ENCODE assay signal across 20 cellular contexts in genomic region chr7:73976761-73977625, GRCh38. TPM values are rescaled to one million over a fixed set of nuclear protein-coding genes. Genes with fewer than 3 reads are reported as not detected.
DNase-seq lines count a peak whose midpoint lies in the region; ATAC-seq and TF ChIP-seq lines count a peak whose summit lies in the region.
"Had no signal": no experiment of that assay in that cellular context is flagged by ENCODE, and none has a peak within 500 bp of the region (broad histone marks: within the 10 kb centered on the region; RNA-seq: fewer than 3 reads in every experiment).

No MANE protein-coding gene starts in this region.

- H3K9me3 ChIP-seq in BLaER1 (no peaks in the 10 kb centered on the region), HEK293 (ENCODE audit: control insufficient read depth, insufficient read depth, low read depth, low read length) (no peaks in the 10 kb centered on the region)
- H3K9me3 ChIP-seq: esophagus muscularis mucosa had no signal

- CTCF ChIA-PET in HEK293 (lab: Yijun Ruan, JAX), result interaction anchor here (1.2 kb wide), 1 partner anchor 50 kb away, joined by 3 read pairs; no protein-coding TSS in a partner anchor

- POLR2A ChIA-PET in HEK293 (lab: Yijun Ruan, JAX), result no interaction called here

- TF ChIP-seq CTCF in HEK293 (tag by site-specific recombination; IDR thresholded peaks at IDR 0.05), result no peak

- no peak for ATAC-seq in HG02884 (IDR thresholded peaks at IDR 0.05; ENCODE audit: unreplicated experiment)
- ATAC-seq: HCT116, PC-3, right cardiac atrium, WTC11 had no signal

- no peak overlapping the region for H3K4me3 ChIP-seq in BLaER1
- H3K4me3 ChIP-seq in HEK293 (ENCODE audit: low read depth, low read length), result no peak overlapping the region
- H3K4me3 ChIP-seq: esophagus muscularis mucosa had no signal

- H3K36me3 ChIP-seq in BLaER1 (no peaks in the 10 kb centered on the region), HEK293 (ENCODE audit: control insufficient read depth in 2 of 2, insufficient read depth in 1 of 2, low read length in 2 of 2) (no peaks in the 10 kb centered on the region)
- H3K36me3 ChIP-seq: esophagus muscularis mucosa had no signal

- H3K27ac ChIP-seq in BLaER1, result no peak overlapping the region
- H3K27ac ChIP-seq in HEK293 (ENCODE audit: extremely low read depth, low read depth, low read length), result no peak overlapping the region
- H3K27ac ChIP-seq: esophagus muscularis mucosa had no signal

- H3K4me1 ChIP-seq in BLaER1 (peaks cover 47% of the 10 kb centered on the region), HEK293 (ENCODE audit: control insufficient read depth, insufficient read depth, low read length) (peaks cover 3% of the 10 kb centered on the region; the same call in 1 of the 2 replicates)

- no peaks in the 10 kb centered on the region for H3K27me3 ChIP-seq in BLaER1
- H3K27me3 ChIP-seq: esophagus muscularis mucosa had no signal

- peak overlapping the region; percentile 90 for H3K4me2 ChIP-seq in BLaER1

- intact Hi-C loops in posterior vena cava (cut with DNase I), result no loop called here

- no peak overlapping the region for H3K9ac ChIP-seq in BLaER1

- no peaks in the 10 kb centered on the region for H4K20me1 ChIP-seq in BLaER1

- peak; percentile 67 for DNase-seq in epidermal melanocyte (ENCODE audit: insufficient read length, low spot score)
- peak; percentile 77 for DNase-seq in posterior vena cava (ENCODE audit: low spot score)
- no peak for DNase-seq in KG1 (lab: John Stamatoyannopoulos, UW)
- no peak for DNase-seq in activated gamma-delta T cell (lab: John Stamatoyannopoulos, UW)
- DNase-seq in NCI-H1930 (lab: John Stamatoyannopoulos, UW), result no peak
- DNase-seq: activated naive CD4-positive, alpha-beta T cell; C1 segment of cervical spinal cord; dermis blood vessel endothelial cell; hippocampal formation; NCI-H1105 treated with DMSO at 0.1 percent for 48 hours; NCI-H446 treated with DMSO at 0.1 percent for 48 hours; PC-3; stimulated activated CD4-positive, alpha-beta T cell treated with anti-CD3 and anti-CD28 coated beads, Interleukin-4, amount 100 ng/mL, for 4 hours had no signal

TF ChIP-seq in HEK293, 187 proteins besides CTCF, POLR2A, EP300 and RAD21:
- no peak for TF ChIP-seq ZFHX2 (tag by site-specific recombination; conservative IDR thresholded peaks at IDR 0.05)
- no peak for TF ChIP-seq ZNF132 (tag by site-specific recombination; IDR thresholded peaks at IDR 0.05; ENCODE audit: borderline replicate concordance)
- TF ChIP-seq ZNF274 (IDR thresholded peaks at IDR 0.05; ENCODE audit: low read length), result no peak
- no peak for TF ChIP-seq ZNF274 (tag by site-specific recombination; IDR thresholded peaks at IDR 0.05; ENCODE audit: borderline replicate concordance)
- TF ChIP-seq PRDM10 (tag by site-specific recombination; IDR thresholded peaks at IDR 0.05), result 0 out of 2 replicates have a peak, but pooled peaks have one; percentile 30

RNA-seq across cellular contexts. Expression of gene ELN, which starts 51.0 kb away (rescaled TPM):
- 100 to 1,000 TPM; 354 to 999 TPM for total RNA-seq in posterior vena cava

Comparison
In these comparisons a context has a peak if more than half of its experiments do, and no peak if none do; other contexts are left out.
1. DNase-seq: peak in epidermal melanocyte (single experiment) and posterior vena cava (single experiment); none in KG1 (single experiment), activated gamma-delta T cell (single experiment) and NCI-H1930 (0 of 2).